8 cellular contexts compared by ENCODE assay signal in the genomic region with DNA sequence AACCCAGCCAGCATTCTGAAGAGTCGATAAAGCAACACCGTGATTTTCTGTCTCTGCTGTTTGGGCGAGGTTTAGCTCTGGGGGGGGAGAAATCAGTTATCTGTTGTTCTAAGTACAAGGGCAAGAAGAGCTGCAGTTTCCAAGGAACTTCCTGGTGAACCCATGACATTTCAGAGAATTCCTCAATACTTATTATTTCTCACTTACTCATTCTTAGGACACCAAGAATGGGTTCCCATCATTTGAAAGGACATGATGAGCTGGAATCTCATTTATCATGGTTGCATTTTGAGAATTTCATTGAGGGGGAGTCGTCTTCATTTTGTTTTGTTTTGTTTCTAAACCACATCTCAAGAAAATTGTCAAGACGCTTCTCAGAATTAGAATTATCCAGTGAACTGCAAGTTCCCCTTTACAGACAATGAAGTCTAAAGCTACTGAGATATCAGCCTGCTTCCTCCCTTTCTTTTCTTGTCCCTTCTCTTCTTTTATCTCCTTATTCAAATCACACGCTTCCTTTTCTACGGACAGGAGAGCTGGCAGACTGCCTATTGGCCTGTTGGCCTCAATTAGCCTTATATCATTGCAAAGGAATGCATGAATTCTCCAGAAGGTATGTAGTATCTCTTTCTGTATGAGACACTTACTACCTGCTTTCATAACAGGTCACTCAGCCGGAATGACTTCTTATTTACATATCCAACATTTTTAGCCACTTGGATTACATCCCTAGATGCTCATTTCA. TPM values are rescaled to one million over a fixed set of nuclear protein-coding genes. Genes with fewer than 3 reads are reported as not detected.
DNase-seq lines count a peak whose midpoint lies in the region; FAIRE-seq and TF ChIP-seq lines count a peak whose summit lies in the region.
"Had no signal": no experiment of that assay in that cellular context is flagged by ENCODE, and none has a peak within 500 bp of the region (broad histone marks: within the 10 kb centered on the region; RNA-seq: fewer than 3 reads in every experiment).

No MANE protein-coding gene starts in this region.

- H3K4me3 ChIP-seq in HUES48 (ENCODE audit: low read depth, low read length) (no peak overlapping the region), astrocyte of the spinal cord (ENCODE audit: low read depth, low read length) (no peak overlapping the region), kidney (ENCODE audit: low read length in 2 of 2) (no peak overlapping the region), thyroid gland (replicated peaks in 1 of 3) (no peak overlapping the region)

- peak; percentile 78 for DNase-seq in astrocyte of the spinal cord (ENCODE audit: low read depth, low spot score)
- DNase-seq in kidney, result no peak
- peak; percentile 83 to 86 for DNase-seq in thyroid gland
- no peak for DNase-seq in C1 segment of cervical spinal cord (lab: John Stamatoyannopoulos, UW)
- DNase-seq in HuH-7.5 (ENCODE audit: low spot score), result no peak
- no peak for DNase-seq in GM10266 (ENCODE audit: extremely low spot score)
- DNase-seq: midbrain had no signal

- H3K9ac ChIP-seq in HUES48 (ENCODE audit: low read depth, low read length), result no peak overlapping the region
- H3K9ac ChIP-seq in kidney (ENCODE audit: low read length in 2 of 2), result peak overlapping the region in 1 of 2 donors; percentile 20

- peak overlapping the region; percentile 62 for H3K27ac ChIP-seq in HUES48 (ENCODE audit: low read depth, low read length)
- peak overlapping the region; percentile 63 to 73 for H3K27ac ChIP-seq in kidney (ENCODE audit: low read depth in 2 of 2, low read length in 2 of 2)
- H3K27ac ChIP-seq in thyroid gland, result peak overlapping the region; percentile 73 to 91 (median 84)

- peak in 1 of 2 donors; percentile 43 for TF ChIP-seq POLR2A in thyroid gland (IDR thresholded peaks at IDR 0.05)

- WGBS in thyroid gland, 2 donors, result 47 to 51% methylated on average over 8 of the region's 8 CpGs

- in situ Hi-C loops in astrocyte of the spinal cord (cut with HindIII; ENCODE audit: low sequenced_read_pairs), result no loop called here

- peak; percentile 69 for FAIRE-seq in kidney (lab: Jason Lieb, UNC)

- H3K27me3 ChIP-seq in HUES48 (ENCODE audit: control insufficient read depth, insufficient read depth, low read length) (no peaks in the 10 kb centered on the region), thyroid gland (no peaks in the 10 kb centered on the region)

- H3K9me3 ChIP-seq in HUES48 (ENCODE audit: control insufficient read depth, insufficient read depth, low read length) (no peaks in the 10 kb centered on the region), kidney (ENCODE audit: control insufficient read depth in 1 of 2, low read length in 2 of 2) (no peaks in the 10 kb centered on the region), thyroid gland (no peaks in the 10 kb centered on the region)

- TF ChIP-seq CTCF in astrocyte of the spinal cord (IDR thresholded peaks at IDR 0.05; ENCODE audit: low read depth, low read length), result no peak
- TF ChIP-seq CTCF in kidney (IDR thresholded peaks at IDR 0.05; ENCODE audit: borderline replicate concordance, extremely low read depth, insufficient read depth), result no peak
- TF ChIP-seq CTCF in thyroid gland (IDR thresholded peaks at IDR 0.05), result no peak
- TF ChIP-seq CTCF in GM10266 (IDR thresholded peaks at IDR 0.05; ENCODE audit: control insufficient read depth, insufficient read depth, low read depth, missing control alignments), result no peak

- H3K36me3 ChIP-seq in HUES48 (ENCODE audit: control insufficient read depth, insufficient read depth, low read length) (0 out of 2 replicates have a peak, but pooled peaks cover 11% of the 10 kb centered on the region), kidney (ENCODE audit: control insufficient read depth in 1 of 2, insufficient read depth in 2 of 2, low read length in 2 of 2) (no peaks in the 10 kb centered on the region), thyroid gland (no peaks in the 10 kb centered on the region)

- intact Hi-C loops in kidney (cut with DNase I), result no loop called here
- intact Hi-C loops in thyroid gland (cut with DNase I), result no loop called here

- peaks cover 43% of the 10 kb centered on the region for H3K4me1 ChIP-seq in HUES48 (ENCODE audit: control insufficient read depth, insufficient read depth, low read length)
- peaks cover 11 to 35% of the 10 kb centered on the region in 2 donors for H3K4me1 ChIP-seq in kidney (ENCODE audit: control insufficient read depth in 1 of 2, insufficient read depth in 1 of 2, low read depth in 1 of 2, low read length in 2 of 2)
- H3K4me1 ChIP-seq in thyroid gland, result peaks cover 30 to 45% of the 10 kb centered on the region in 2 donors

RNA-seq across cellular contexts. Expression of a gene that starts 53.7 kb away (rescaled TPM):
- total RNA-seq in kidney, result 47.0 TPM
- 1.8 TPM for polyA plus RNA-seq in kidney (ENCODE audit: insufficient read depth, low read depth, low replicate concordance)
- total RNA-seq in thyroid gland, result 10 to 100 TPM; 33.3 to 60.4 (median 46.3) TPM

Comparison
In these comparisons a context has a peak if more than half of its experiments do, and no peak if none do; other contexts are left out.
1. DNase-seq: peak in astrocyte of the spinal cord (single experiment) and thyroid gland (2 of 2); none in kidney (single experiment), C1 segment of cervical spinal cord (0 of 14), HuH-7.5 (single experiment) and GM10266 (single experiment).
2. Peak in every context shown above with its lines, with median percentiles within 50 percentile points of each other: H3K27ac ChIP-seq.